ENCODE assay signal across 8 cellular contexts in genomic region chr1:6205849-6206845, GRCh38. TPM values are rescaled to one million over a fixed set of nuclear protein-coding genes. Genes with fewer than 3 reads are reported as not detected.
DNase-seq lines count a peak whose midpoint lies in the region; ATAC-seq and TF ChIP-seq lines count a peak whose summit lies in the region.

RNF207 (plus strand) TSS chr1:6206119; CDS start chr1:6206536, 417 bp downstream.

- DNase-seq in 8988T (peak; percentile 95), dedifferentiated amniotic fluid mesenchymal stem cell (ENCODE audit: extremely low spot score) (peak; percentile 36), lower lobe of right lung (peak; percentile 83), H4 (ENCODE audit: low spot score) (no peak)
- DNase-seq in activated CD4-positive, CD25-positive, alpha-beta regulatory T cell treated with anti-CD3 and anti-CD28 coated beads, Interleukin-2, amount 50 U/mL, for 72 hours: peak; percentile 62
- peak; percentile 28 for DNase-seq in stimulated activated CD8-positive, alpha-beta memory T cell treated with anti-CD3 and anti-CD28 coated beads, Interleukin-12 subunit alpha, Interleukin-12 subunit beta, amount 100 ng/mL, for 4 hours (ENCODE audit: low read depth)

- TF ChIP-seq CTCF in lower lobe of right lung (IDR thresholded peaks at IDR 0.05): no peak

- peaks cover 24% of the 10 kb centered on the region for H3K27me3 ChIP-seq in lower lobe of right lung (ENCODE audit: low read depth)

- H3K4me1 ChIP-seq in lower lobe of right lung: peaks cover 37% of the 10 kb centered on the region

- peak within 1 kb of the TSS; percentile 66 for H3K4me3 ChIP-seq in lower lobe of right lung

- ATAC-seq in GM18867 (IDR thresholded peaks at IDR 0.05; ENCODE audit: unreplicated experiment): peak; percentile 55
- peak; percentile 49 for ATAC-seq in HG03442 (IDR thresholded peaks at IDR 0.05; ENCODE audit: unreplicated experiment)
- peak; percentile 90 to 94 for ATAC-seq in lower lobe of right lung

- no peaks in the 10 kb centered on the region for H3K9me3 ChIP-seq in lower lobe of right lung

- no peaks in the 10 kb centered on the region for H3K36me3 ChIP-seq in lower lobe of right lung

- peak within 1 kb of the TSS; percentile 72 for H3K27ac ChIP-seq in lower lobe of right lung

- intact Hi-C loops in lower lobe of right lung (cut with DNase I): no loop called here

RNA-seq across cellular contexts. Expression of gene RNF207, which starts in this region (rescaled TPM):
- total RNA-seq in lower lobe of right lung: 14.0 TPM
- total RNA-seq in H4 (2014; rRNA removed; shearing (Covaris generic)): 0.12 and 1.6 TPM in 2 replicates
